In the genomic region with DNA sequence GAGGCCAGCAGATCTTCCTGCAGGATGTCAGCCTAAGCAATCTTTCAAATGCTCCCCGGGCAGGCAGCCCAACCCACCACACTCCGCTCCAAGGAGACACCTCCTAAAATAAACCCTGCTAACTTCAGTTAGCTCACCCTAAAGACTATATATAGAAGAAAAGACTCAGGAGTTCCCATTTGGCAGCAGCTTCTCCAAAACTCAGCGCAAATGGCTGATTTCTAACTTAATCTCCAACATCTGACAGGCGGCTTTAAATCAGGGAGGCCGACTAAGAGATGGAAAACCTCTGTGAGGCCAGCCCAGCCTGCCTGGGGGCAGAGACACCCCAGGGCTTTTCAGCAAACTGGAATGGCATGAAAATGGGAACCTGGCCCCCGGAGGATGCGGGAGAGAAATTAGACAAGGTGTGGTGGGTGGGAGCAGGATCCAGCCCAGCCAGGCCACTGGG, we compare ENCODE assay signal across 13 cellular contexts.
DNase-seq lines count a peak whose midpoint lies in the region; ATAC-seq and TF ChIP-seq lines count a peak whose summit lies in the region.
"Had no signal": no experiment of that assay in that cellular context is flagged by ENCODE, and none has a peak within 500 bp of the region (broad histone marks: within the 10 kb centered on the region; RNA-seq: fewer than 3 reads in every experiment).

No MANE protein-coding gene starts in this region.

- H2AFZ ChIP-seq in neuronal stem cell (ENCODE audit: low read length) = no peak overlapping the region

- no peak overlapping the region for H2BK12ac ChIP-seq in neuronal stem cell (ENCODE audit: low read length)

- H2BK120ac ChIP-seq in neuronal stem cell (ENCODE audit: low read depth, low read length) = no peak overlapping the region

- no peak overlapping the region for H4K91ac ChIP-seq in neuronal stem cell (ENCODE audit: low read depth, low read length, poor library complexity)

- no peak overlapping the region for H2BK15ac ChIP-seq in neuronal stem cell (ENCODE audit: low read length)

- no peak overlapping the region for H3K14ac ChIP-seq in neuronal stem cell (ENCODE audit: low read length)

- no peak overlapping the region for H2BK5ac ChIP-seq in neuronal stem cell (ENCODE audit: low read length)

- peaks cover 16 to 32% of the 10 kb centered on the region in 2 donors for H3K4me1 ChIP-seq in neuronal stem cell (ENCODE audit: control insufficient read depth in 2 of 2, insufficient read depth in 1 of 2, low read depth in 1 of 2, low read length in 2 of 2)

- no peak for ATAC-seq in HG03135 (IDR thresholded peaks at IDR 0.05; ENCODE audit: unreplicated experiment)
- ATAC-seq in GM21723 (IDR thresholded peaks at IDR 0.05; ENCODE audit: unreplicated experiment) = no peak
- ATAC-seq in HG02973 (IDR thresholded peaks at IDR 0.05; ENCODE audit: unreplicated experiment) = no peak
- ATAC-seq: stimulated activated naive CD8-positive, alpha-beta T cell treated with anti-CD3 and anti-CD28 coated beads, Interleukin-15, Interleukin-2, amounts not matched to agents 100 U/mL and 50 U/mL, for 24 hours had no signal

- no peak overlapping the region for H3K27ac ChIP-seq in neuronal stem cell (replicated peaks; ENCODE audit: low read length)
- H3K27ac ChIP-seq: VCaP had no signal

- no peak for TF ChIP-seq CTCF in fibroblast of the aortic adventitia (IDR thresholded peaks at IDR 0.05; ENCODE audit: insufficient read depth, low read length)

- no peak overlapping the region for H3K4me2 ChIP-seq in neuronal stem cell (ENCODE audit: insufficient read depth, low read length, poor library complexity, severe bottlenecking)

- H3K9me3 ChIP-seq in neuronal stem cell (replicated peaks in 1 of 2; ENCODE audit: control insufficient read depth in 2 of 2, insufficient read depth in 1 of 2, low read depth in 1 of 2, low read length in 2 of 2) = no peaks in the 10 kb centered on the region

- DNase-seq in AG08395 (ENCODE audit: low spot score) (peak; percentile 82), NOMO-1 treated with DMSO at 0.1 percent for 48 hours (lab: John Stamatoyannopoulos, UW; ENCODE audit: unreplicated experiment) (peak; percentile 39), fibroblast of the aortic adventitia (ENCODE audit: low read depth) (peak; percentile 90), neuronal stem cell (ENCODE audit: low spot score) (no peak), SHP77 treated with DMSO at 0.1 percent for 48 hours (lab: John Stamatoyannopoulos, UW) (no peak)
- DNase-seq: ACHN; activated naive CD8-positive, alpha-beta T cell treated with anti-CD3 and anti-CD28 coated beads for 36 hours; foreskin melanocyte; stimulated activated naive CD8-positive, alpha-beta T cell treated with anti-CD3 and anti-CD28 coated beads, Interleukin-15, Interleukin-2, amounts not matched to agents 100 U/mL and 50 U/mL, for 24 hours had no signal

- peaks cover 0 to 4% (median 0%) of the 10 kb centered on the region in 3 experiments for H3K27me3 ChIP-seq in neuronal stem cell (ENCODE audit: control insufficient read depth in 3 of 3, insufficient read depth in 3 of 3, low read depth in 1 of 3, low read length in 3 of 3)

- no peaks in the 10 kb centered on the region for H3K79me1 ChIP-seq in neuronal stem cell (ENCODE audit: low read depth, low read length)

- no peak overlapping the region for H2AK5ac ChIP-seq in neuronal stem cell (ENCODE audit: low read depth, low read length)

- H4K8ac ChIP-seq in neuronal stem cell (ENCODE audit: low read depth, low read length) = no peak overlapping the region

- no CpG with 5 or more reads among the region's 7 CpGs for WGBS in neuronal stem cell (ENCODE audit: extremely low coverage in 2 of 2, insufficient read length in 2 of 2, insufficient replicate concordance in 1 of 2), 2 donors

- peak overlapping the region; percentile 31 for H3K18ac ChIP-seq in neuronal stem cell (ENCODE audit: low read length)

- H3K36me3 ChIP-seq in neuronal stem cell (replicated peaks in 1 of 2; ENCODE audit: control insufficient read depth in 2 of 2, insufficient read depth in 2 of 2, low read length in 2 of 2) = no peaks in the 10 kb centered on the region

- no peak overlapping the region for H3K4me3 ChIP-seq in fibroblast of the aortic adventitia (ENCODE audit: low read depth, low read length)
- H3K4me3 ChIP-seq in neuronal stem cell (ENCODE audit: low read length in 2 of 2) = no peak overlapping the region

- H3K9ac ChIP-seq in neuronal stem cell (ENCODE audit: low read depth, low read length, poor library complexity) = no peak overlapping the region

- H3K4ac ChIP-seq in neuronal stem cell (ENCODE audit: low read length) = no peak overlapping the region

- H3K23ac ChIP-seq in neuronal stem cell (ENCODE audit: low read depth, low read length, poor library complexity) = no peak overlapping the region

Comparison
In these comparisons a context has a peak if more than half of its experiments do, and no peak if none do; other contexts are left out.
1. DNase-seq: peak in AG08395 (single experiment), NOMO-1 treated with DMSO at 0.1 percent for 48 hours (single experiment) and fibroblast of the aortic adventitia (single experiment); none in neuronal stem cell (single experiment) and SHP77 treated with DMSO at 0.1 percent for 48 hours (single experiment).